17 cellular contexts compared by ENCODE assay signal in genomic region chr6:117446851-117447250, GRCh38. TPM values are rescaled to one million over a fixed set of nuclear protein-coding genes. Genes with fewer than 3 reads are reported as not detected.
"Had no signal": no experiment of that assay in that cellular context is flagged by ENCODE, and none has a peak within 500 bp of the region (broad histone marks: within the 10 kb centered on the region; RNA-seq: fewer than 3 reads in every experiment).

No MANE protein-coding gene starts in this region.

- H3K4me2 ChIP-seq: hepatocyte had no signal

- ATAC-seq: lower lobe of right lung; naive thymus-derived CD4-positive, alpha-beta T cell; sciatic nerve had no signal

- H3K9me3 ChIP-seq: colonic mucosa, lower lobe of right lung, neutrophil, prostate gland, SJSA1, thyroid gland had no signal

- H3K4me1 ChIP-seq: colonic mucosa, prostate gland had no signal

- H3K27me3 ChIP-seq: colonic mucosa, hepatocyte, SJSA1, thyroid gland had no signal

- H3K4me3 ChIP-seq: colonic mucosa, hepatocyte, lower lobe of right lung, prostate gland, SJSA1, thyroid gland had no signal

- H3K79me2 ChIP-seq: hepatocyte had no signal

- H3K27ac ChIP-seq: colonic mucosa, hepatocyte, lower lobe of right lung, neutrophil, prostate gland, thyroid gland had no signal

- H3K36me3 ChIP-seq: colonic mucosa, lower lobe of right lung, neutrophil, prostate gland, SJSA1, thyroid gland had no signal

- H2AFZ ChIP-seq: hepatocyte had no signal

- DNase-seq: activated CD4-positive, alpha-beta T cell treated with anti-CD3 and anti-CD28 coated beads, Interleukin-2, amount 50 U/mL, for 48 hours; activated CD4-positive, CD25-positive, alpha-beta regulatory T cell treated with anti-CD3 and anti-CD28 coated beads, Interleukin-2, amount 50 U/mL, for 72 hours; activated gamma-delta T cell treated with Interleukin-2 at 50 U/mL for 16 hours; activated naive CD8-positive, alpha-beta T cell treated with anti-CD3 and anti-CD28 coated beads for 36 hours; activated T-cell treated with anti-CD3 and anti-CD28 coated beads, Interleukin-2, amount 50 U/mL, for 48 hours; colonic mucosa; lower lobe of right lung; naive thymus-derived CD4-positive, alpha-beta T cell; stimulated activated CD4-positive, alpha-beta T cell treated with anti-CD3 and anti-CD28 coated beads, Interleukin-2, amount 100 ng/mL, for 48 hours; stimulated activated naive CD4-positive, alpha-beta T cell treated with Interleukin-2 at 50 U/mL for 16 hours; SW 1271 had no signal

RNA-seq across cellular contexts. Expression of gene ROS1, which starts 21.1 kb away (rescaled TPM):
- total RNA-seq: activated naive CD8-positive, alpha-beta T cell treated with anti-CD3 and anti-CD28 coated beads for 36 hours; naive thymus-derived CD4-positive, alpha-beta T cell; SJSA1; thyroid gland had no signal
- polyA plus RNA-seq: naive thymus-derived CD4-positive, alpha-beta T cell had no signal
